In genomic region chr1:226310123-226310540, GRCh38 we compare ENCODE assay signal across 1 cellular context.
TF ChIP-seq lines count a peak whose summit lies in the region.

No MANE protein-coding gene starts in this region.

TF ChIP-seq in K562, 482 proteins besides CTCF, POLR2A, EP300 and RAD21 (continued from another document and continues in another):
- TF ChIP-seq ARID2 (IDR thresholded peaks at IDR 0.05), result 0 out of 2 replicates have a peak, but pooled peaks have one; percentile 5
- 0 out of 4 replicates have a peak, but pooled peaks of 1 of the 2 experiments have one; percentile 3 for TF ChIP-seq TBL1XR1 (IDR thresholded peaks at IDR 0.05; ENCODE audit: low read length in 2 of 2)
- peak in 1 of 2 experiments; percentile 59 for TF ChIP-seq E2F6 (IDR thresholded peaks at IDR 0.05; ENCODE audit: borderline replicate concordance in 1 of 2, extremely low read depth in 1 of 2, insufficient read depth in 1 of 2, insufficient read length in 1 of 2, low read depth in 1 of 2, low read length in 1 of 2, poor library complexity in 1 of 2, severe bottlenecking in 1 of 2)
- no peak for TF ChIP-seq CEBPG (CRISPR knock-in tag; IDR thresholded peaks at IDR 0.05)
- TF ChIP-seq CEBPG (tag; conservative IDR thresholded peaks at IDR 0.05 in 1 of 2, IDR thresholded peaks at IDR 0.05 in 1 of 2), result peak; percentile 2 to 52; a peak in 1 of 4 replicates
- no peak for TF ChIP-seq PHTF2 (CRISPR knock-in tag; IDR thresholded peaks at IDR 0.05)
- TF ChIP-seq ZNF589 (CRISPR knock-in tag; IDR thresholded peaks at IDR 0.05; ENCODE audit: low read depth), result no peak
- TF ChIP-seq ZNF263 (CRISPR knock-in tag; IDR thresholded peaks at IDR 0.05; ENCODE audit: borderline replicate concordance), result no peak
- no peak for TF ChIP-seq REST (CRISPR knock-in tag; IDR thresholded peaks at IDR 0.05; ENCODE audit: low read depth)
- no peak for TF ChIP-seq KAT7 (CRISPR knock-in tag; IDR thresholded peaks at IDR 0.05; ENCODE audit: borderline replicate concordance)
- no peak for TF ChIP-seq ZNF395 (CRISPR knock-in tag; IDR thresholded peaks at IDR 0.05)
- TF ChIP-seq, protein P1, sequence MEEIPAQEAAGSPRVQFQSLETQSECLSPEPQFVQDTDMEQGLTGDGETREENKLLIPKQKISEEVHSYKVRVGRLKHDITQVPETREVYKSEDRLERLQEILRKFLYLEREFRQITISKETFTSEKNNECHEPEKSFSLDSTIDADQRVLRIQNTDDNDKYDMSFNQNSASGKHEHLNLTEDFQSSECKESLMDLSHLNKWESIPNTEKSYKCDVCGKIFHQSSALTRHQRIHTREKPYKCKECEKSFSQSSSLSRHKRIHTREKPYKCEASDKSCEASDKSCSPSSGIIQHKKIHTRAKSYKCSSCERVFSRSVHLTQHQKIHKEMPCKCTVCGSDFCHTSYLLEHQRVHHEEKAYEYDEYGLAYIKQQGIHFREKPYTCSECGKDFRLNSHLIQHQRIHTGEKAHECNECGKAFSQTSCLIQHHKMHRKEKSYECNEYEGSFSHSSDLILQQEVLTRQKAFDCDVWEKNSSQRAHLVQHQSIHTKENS (CRISPR knock-in tag; IDR thresholded peaks at IDR 0.05), result no peak
- TF ChIP-seq ZNF165 (CRISPR knock-in tag; IDR thresholded peaks at IDR 0.05; ENCODE audit: borderline replicate concordance), result no peak
- TF ChIP-seq BRCA1 (IDR thresholded peaks at IDR 0.05), result no peak
- no peak for TF ChIP-seq BRCA1 (CRISPR knock-in tag; IDR thresholded peaks at IDR 0.05)
- peak; percentile 62 for TF ChIP-seq TEAD4 (IDR thresholded peaks at IDR 0.05; ENCODE audit: low read length)
- no peak for TF ChIP-seq TEAD4 (CRISPR knock-in tag; IDR thresholded peaks at IDR 0.05; ENCODE audit: borderline replicate concordance)
- no peak for TF ChIP-seq ZNF133 (CRISPR knock-in tag; IDR thresholded peaks at IDR 0.05)
- no peak for TF ChIP-seq MIER1 (IDR thresholded peaks at IDR 0.05; ENCODE audit: low read depth)
- TF ChIP-seq, protein P2, sequence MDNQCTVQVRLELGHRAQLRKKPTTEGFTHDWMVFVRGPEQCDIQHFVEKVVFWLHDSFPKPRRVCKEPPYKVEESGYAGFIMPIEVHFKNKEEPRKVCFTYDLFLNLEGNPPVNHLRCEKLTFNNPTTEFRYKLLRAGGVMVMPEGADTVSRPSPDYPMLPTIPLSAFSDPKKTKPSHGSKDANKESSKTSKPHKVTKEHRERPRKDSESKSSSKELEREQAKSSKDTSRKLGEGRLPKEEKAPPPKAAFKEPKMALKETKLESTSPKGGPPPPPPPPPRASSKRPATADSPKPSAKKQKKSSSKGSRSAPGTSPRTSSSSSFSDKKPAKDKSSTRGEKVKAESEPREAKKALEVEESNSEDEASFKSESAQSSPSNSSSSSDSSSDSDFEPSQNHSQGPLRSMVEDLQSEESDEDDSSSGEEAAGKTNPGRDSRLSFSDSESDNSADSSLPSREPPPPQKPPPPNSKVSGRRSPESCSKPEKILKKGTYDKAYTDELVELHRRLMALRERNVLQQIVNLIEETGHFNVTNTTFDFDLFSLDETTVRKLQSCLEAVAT (IDR thresholded peaks at IDR 0.05), result no peak
- TF ChIP-seq ZNF23 (CRISPR knock-in tag; IDR thresholded peaks at IDR 0.05), result no peak
- TF ChIP-seq, protein P3, sequence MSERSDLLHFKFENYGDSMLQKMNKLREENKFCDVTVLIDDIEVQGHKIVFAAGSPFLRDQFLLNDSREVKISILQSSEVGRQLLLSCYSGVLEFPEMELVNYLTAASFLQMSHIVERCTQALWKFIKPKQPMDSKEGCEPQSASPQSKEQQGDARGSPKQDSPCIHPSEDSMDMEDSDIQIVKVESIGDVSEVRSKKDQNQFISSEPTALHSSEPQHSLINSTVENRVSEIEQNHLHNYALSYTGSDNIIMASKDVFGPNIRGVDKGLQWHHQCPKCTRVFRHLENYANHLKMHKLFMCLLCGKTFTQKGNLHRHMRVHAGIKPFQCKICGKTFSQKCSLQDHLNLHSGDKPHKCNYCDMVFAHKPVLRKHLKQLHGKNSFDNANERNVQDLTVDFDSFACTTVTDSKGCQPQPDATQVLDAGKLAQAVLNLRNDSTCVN (CRISPR knock-in tag; IDR thresholded peaks at IDR 0.05), result no peak
- no peak for TF ChIP-seq ZMIZ1 (IDR thresholded peaks at IDR 0.05; ENCODE audit: low read depth in 2 of 2, low read length in 2 of 2)
- TF ChIP-seq SP1 (CRISPR knock-in tag; IDR thresholded peaks at IDR 0.05), result no peak
- TF ChIP-seq, protein P4, sequence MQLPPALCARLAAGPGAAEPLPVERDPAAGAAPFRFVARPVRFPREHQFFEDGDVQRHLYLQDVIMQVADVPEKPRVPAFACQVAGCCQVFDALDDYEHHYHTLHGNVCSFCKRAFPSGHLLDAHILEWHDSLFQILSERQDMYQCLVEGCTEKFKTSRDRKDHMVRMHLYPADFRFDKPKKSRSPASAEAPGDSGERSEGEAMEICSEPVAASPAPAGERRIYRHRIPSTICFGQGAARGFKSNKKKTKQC (CRISPR knock-in tag; IDR thresholded peaks at IDR 0.05), result no peak
- TF ChIP-seq, protein P5, sequence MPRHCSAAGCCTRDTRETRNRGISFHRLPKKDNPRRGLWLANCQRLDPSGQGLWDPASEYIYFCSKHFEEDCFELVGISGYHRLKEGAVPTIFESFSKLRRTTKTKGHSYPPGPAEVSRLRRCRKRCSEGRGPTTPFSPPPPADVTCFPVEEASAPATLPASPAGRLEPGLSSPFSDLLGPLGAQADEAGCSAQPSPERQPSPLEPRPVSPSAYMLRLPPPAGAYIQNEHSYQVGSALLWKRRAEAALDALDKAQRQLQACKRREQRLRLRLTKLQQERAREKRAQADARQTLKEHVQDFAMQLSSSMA (CRISPR knock-in tag; IDR thresholded peaks at IDR 0.05), result no peak
- peak; percentile 38; the same call in 1 of the 2 replicates for TF ChIP-seq STAT5A (IDR thresholded peaks at IDR 0.05; ENCODE audit: borderline replicate concordance, low read length)
- TF ChIP-seq CREB3 (tag; conservative IDR thresholded peaks at IDR 0.05; ENCODE audit: low read depth), result no peak
- no peak for TF ChIP-seq SIN3A (IDR thresholded peaks at IDR 0.05; ENCODE audit: borderline replicate concordance in 2 of 2, control insufficient read depth in 1 of 2, low read depth in 2 of 2, low read length in 2 of 2)
- TF ChIP-seq, protein P6, sequence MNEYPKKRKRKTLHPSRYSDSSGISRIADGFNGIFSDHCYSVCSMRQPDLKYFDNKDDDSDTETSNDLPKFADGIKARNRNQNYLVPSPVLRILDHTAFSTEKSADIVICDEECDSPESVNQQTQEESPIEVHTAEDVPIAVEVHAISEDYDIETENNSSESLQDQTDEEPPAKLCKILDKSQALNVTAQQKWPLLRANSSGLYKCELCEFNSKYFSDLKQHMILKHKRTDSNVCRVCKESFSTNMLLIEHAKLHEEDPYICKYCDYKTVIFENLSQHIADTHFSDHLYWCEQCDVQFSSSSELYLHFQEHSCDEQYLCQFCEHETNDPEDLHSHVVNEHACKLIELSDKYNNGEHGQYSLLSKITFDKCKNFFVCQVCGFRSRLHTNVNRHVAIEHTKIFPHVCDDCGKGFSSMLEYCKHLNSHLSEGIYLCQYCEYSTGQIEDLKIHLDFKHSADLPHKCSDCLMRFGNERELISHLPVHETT (CRISPR knock-in tag; conservative IDR thresholded peaks at IDR 0.05 in 1 of 2, IDR thresholded peaks at IDR 0.05 in 1 of 2), result no peak
- TF ChIP-seq, protein P7, sequence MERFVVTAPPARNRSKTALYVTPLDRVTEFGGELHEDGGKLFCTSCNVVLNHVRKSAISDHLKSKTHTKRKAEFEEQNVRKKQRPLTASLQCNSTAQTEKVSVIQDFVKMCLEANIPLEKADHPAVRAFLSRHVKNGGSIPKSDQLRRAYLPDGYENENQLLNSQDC (CRISPR knock-in tag; IDR thresholded peaks at IDR 0.05), result no peak
- TF ChIP-seq FOXK1 (CRISPR knock-in tag; IDR thresholded peaks at IDR 0.05; ENCODE audit: borderline replicate concordance), result no peak
- no peak for TF ChIP-seq ELF1 (tag; IDR thresholded peaks at IDR 0.05)
- no peak for TF ChIP-seq TSHZ1 (CRISPR knock-in tag; IDR thresholded peaks at IDR 0.05)
- TF ChIP-seq ZBTB7A (IDR thresholded peaks at IDR 0.05; ENCODE audit: borderline replicate concordance, control insufficient read depth, low read depth, low read length), result no peak
- TF ChIP-seq OTX1 (CRISPR knock-in tag; IDR thresholded peaks at IDR 0.05), result no peak
- TF ChIP-seq LEF1 (IDR thresholded peaks at IDR 0.05), result no peak
